Comparison of ENCODE assay signal across 22 cellular contexts in the genomic region with DNA sequence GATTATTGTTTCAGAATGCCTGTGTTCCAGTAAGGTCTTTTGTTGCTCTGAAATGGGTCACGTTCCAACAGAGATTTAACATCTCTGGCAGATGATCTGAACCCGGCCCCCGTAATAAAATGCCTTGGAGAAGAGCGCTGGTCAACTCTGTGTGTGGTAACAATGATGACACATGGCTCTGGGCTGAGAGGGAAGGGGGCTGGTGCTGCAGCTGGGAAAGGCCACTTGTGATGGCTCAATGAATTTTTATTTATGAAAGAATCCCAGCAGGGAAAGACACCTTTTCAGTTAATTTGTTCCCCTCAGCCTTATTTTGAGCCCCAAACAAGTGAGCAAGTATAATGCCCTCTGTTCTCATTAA. TPM values are rescaled to one million over a fixed set of nuclear protein-coding genes. Genes with fewer than 3 reads are reported as not detected.
A peak's percentile ranks its signal among the peaks of the same experiment; 100 is the strongest.
DNase-seq lines count a peak whose midpoint lies in the region; ATAC-seq and TF ChIP-seq lines count a peak whose summit lies in the region.
"Had no signal": no experiment of that assay in that cellular context is flagged by ENCODE, and none has a peak within 500 bp of the region (broad histone marks: within the 10 kb centered on the region; RNA-seq: fewer than 3 reads in every experiment).

No MANE protein-coding gene starts in this region.

- DNase-seq in AG09309 (ENCODE audit: low read depth), result peak; percentile 7
- peak; percentile 36 for DNase-seq in HT1080 (ENCODE audit: low read depth)
- no peak for DNase-seq in nephron progenitor cell
- no peak for DNase-seq in LoVo (ENCODE audit: low spot score)
- DNase-seq in GM13976 (ENCODE audit: low spot score), result no peak
- no peak for DNase-seq in NCI-H748 treated with DMSO at 0.1 percent for 48 hours (lab: John Stamatoyannopoulos, UW)
- DNase-seq: activated CD4-positive, alpha-beta T cell treated with anti-CD3 and anti-CD28 coated beads, Interleukin-2, amount 50 U/mL, for 4 hours; activated T-cell treated with anti-CD3 and anti-CD28 coated beads, Interleukin-2, amount 50 U/mL, for 1 hour; COR-L47; effector CD8-positive, alpha-beta T cell; GF-D8; hippocampal formation; NCI-H1092; NCI-H82; RPMI8226; stimulated activated CD4-positive, alpha-beta T cell treated with anti-CD3 and anti-CD28 coated beads, Interleukin-12 subunit alpha, Interleukin-12 subunit beta, amount 100 ng/mL, for 4 hours; stimulated activated naive CD4-positive, alpha-beta T cell; SW 1271 had no signal

- H3K9me3 Mint-ChIP-seq in brain, result no peaks in the 10 kb centered on the region
- no peaks in the 10 kb centered on the region for H3K9me3 Mint-ChIP-seq in nephron progenitor cell
- H3K9me3 Mint-ChIP-seq: activated naive CD4-positive, alpha-beta T cell treated with anti-CD3 and anti-CD28 coated beads, Interleukin-2, amount 50 U/mL, for 24 hours had no signal

- in situ Hi-C loops in GM13976 (cut with MboI; ENCODE audit: low sequenced_read_pairs, unreplicated experiment), result no loop called here

- no peaks in the 10 kb centered on the region for H3K27me3 Mint-ChIP-seq in brain
- H3K27me3 Mint-ChIP-seq in nephron progenitor cell (ENCODE audit: low read depth, poor library complexity), result peaks cover 2% of the 10 kb centered on the region
- H3K27me3 Mint-ChIP-seq: activated naive CD4-positive, alpha-beta T cell treated with anti-CD3 and anti-CD28 coated beads, Interleukin-2, amount 50 U/mL, for 24 hours had no signal

- peaks cover 12% of the 10 kb centered on the region for H3K36me3 Mint-ChIP-seq in brain
- peaks cover 84% of the 10 kb centered on the region for H3K36me3 Mint-ChIP-seq in nephron progenitor cell (ENCODE audit: low read depth)
- H3K36me3 Mint-ChIP-seq: activated naive CD4-positive, alpha-beta T cell treated with anti-CD3 and anti-CD28 coated beads, Interleukin-2, amount 50 U/mL, for 24 hours had no signal

- H3K27ac Mint-ChIP-seq in brain (peak overlapping the region in 3 of 5 experiments; percentile 32 to 82 (median 74)), nephron progenitor cell (peak overlapping the region; percentile 29)
- H3K27ac Mint-ChIP-seq: activated naive CD4-positive, alpha-beta T cell treated with anti-CD3 and anti-CD28 coated beads, Interleukin-2, amount 50 U/mL, for 24 hours had no signal

- H3K4me3 Mint-ChIP-seq in brain, result no peak overlapping the region
- no peak overlapping the region for H3K4me3 Mint-ChIP-seq in nephron progenitor cell
- H3K4me3 Mint-ChIP-seq: activated naive CD4-positive, alpha-beta T cell treated with anti-CD3 and anti-CD28 coated beads, Interleukin-2, amount 50 U/mL, for 24 hours had no signal

- no peak overlapping the region for H3K4me3 ChIP-seq in AG09309 (ENCODE audit: control insufficient read depth, low read depth, low read length)

- H3K4me1 Mint-ChIP-seq in brain (peaks cover 42% of the 10 kb centered on the region), nephron progenitor cell (peaks cover 45% of the 10 kb centered on the region)

- TF ChIP-seq CTCF in AG09309 (IDR thresholded peaks at IDR 0.05; ENCODE audit: control insufficient read depth, insufficient read depth, low read depth, low read length, missing control alignments) (no peak), brain (conservative IDR thresholded peaks at IDR 0.05) (no peak), nephron progenitor cell (IDR thresholded peaks at IDR 0.05) (no peak), GM13976 (IDR thresholded peaks at IDR 0.05; ENCODE audit: borderline replicate concordance, control extremely low read depth, extremely low read depth, insufficient read depth, missing control alignments) (no peak)

- no peak for ATAC-seq in GM21367 (IDR thresholded peaks at IDR 0.05; ENCODE audit: unreplicated experiment)

RNA-seq across cellular contexts. Expression of gene SYT6, which starts 59.4 kb away (rescaled TPM):
- total RNA-seq in HT1080 (2014; rRNA removed; shearing (Covaris generic)), result not detected in 2 replicates
- not detected in 2 replicates for polyA plus RNA-seq in HT1080 (2015; cell fraction: cytosol; rRNA removed)
- polyA plus RNA-seq in HT1080 (2015; cell fraction: nucleus; rRNA removed), result not detected in 2 replicates
- 0.75 TPM for polyA plus RNA-seq in brain (ENCODE audit: insufficient read depth, low read depth, low replicate concordance)
- total RNA-seq: kidney epithelial cell had no signal

Comparison
In these comparisons a context has a peak if more than half of its experiments do, and no peak if none do; other contexts are left out.
1. DNase-seq: peak in AG09309 (single experiment) and HT1080 (single experiment); none in nephron progenitor cell (single experiment), LoVo (single experiment), GM13976 (single experiment) and NCI-H748 treated with DMSO at 0.1 percent for 48 hours (single experiment).